ENCODE assay signal across 8 cellular contexts in genomic region chr14:63543826-63544320, GRCh38. TPM values are rescaled to one million over a fixed set of nuclear protein-coding genes. Genes with fewer than 3 reads are reported as not detected.
DNase-seq lines count a peak whose midpoint lies in the region; ATAC-seq and TF ChIP-seq lines count a peak whose summit lies in the region.

No MANE protein-coding gene starts in this region.

- H4K91ac ChIP-seq in neuronal stem cell (ENCODE audit: low read depth, low read length, poor library complexity), result no peak overlapping the region

- peak overlapping the region; percentile 72 for H4K8ac ChIP-seq in neuronal stem cell (ENCODE audit: low read depth, low read length)

- DNase-seq in HFF-Myc (ENCODE audit: extremely low read depth, low read depth) (no peak), Panc1 (ENCODE audit: low read depth, low spot score) (no peak), epithelial cell of esophagus (ENCODE audit: low read depth) (peak; percentile 4), neuronal stem cell (ENCODE audit: low spot score) (no peak), NCI-H226 (no peak), GM13977 (ENCODE audit: low spot score) (no peak)

- CTCF ChIA-PET in Panc1 (lab: Charles Lee), result interaction anchor here (1.4 kb wide), 1 partner anchor 155 kb away, joined by 4 read pairs; no protein-coding TSS in a partner anchor

- no peaks in the 10 kb centered on the region for H3K27me3 ChIP-seq in Panc1 (ENCODE audit: control insufficient read depth, insufficient read depth, low read length)
- H3K27me3 ChIP-seq in neuronal stem cell (ENCODE audit: control insufficient read depth in 3 of 3, insufficient read depth in 3 of 3, low read depth in 1 of 3, low read length in 3 of 3), result no peaks in the 10 kb centered on the region

- no CpG with 5 or more reads among the region's 20 CpGs for WGBS in neuronal stem cell (ENCODE audit: extremely low coverage in 2 of 2, insufficient read length in 2 of 2, insufficient replicate concordance in 1 of 2), 2 donors

- peak overlapping the region; percentile 93 for H2BK15ac ChIP-seq in neuronal stem cell (ENCODE audit: low read length)

- peak overlapping the region; percentile 100 for H2BK5ac ChIP-seq in neuronal stem cell (ENCODE audit: low read length)

- no peak overlapping the region for H2BK12ac ChIP-seq in neuronal stem cell (ENCODE audit: low read length)

- in situ Hi-C loops in Panc1 (cut with HindIII; ENCODE audit: low pct_unique_long_range_greater_than_20kb, low sequenced_read_pairs), result no loop called here
- in situ Hi-C loops in GM13977 (cut with MboI; ENCODE audit: low pct_unique_long_range_greater_than_20kb, low sequenced_read_pairs, unreplicated experiment), result no loop called here

- no peak overlapping the region for H3K14ac ChIP-seq in neuronal stem cell (ENCODE audit: low read length)

- peak overlapping the region; percentile 88 for H3K9ac ChIP-seq in neuronal stem cell (ENCODE audit: low read depth, low read length, poor library complexity)

- ATAC-seq in GM18502 (IDR thresholded peaks at IDR 0.05; ENCODE audit: poor library complexity, unreplicated experiment), result peak; percentile 34
- no peak; the same call in 1 of the 2 replicates for ATAC-seq in Panc1
- no peak for ATAC-seq in GM21381 (IDR thresholded peaks at IDR 0.05; ENCODE audit: unreplicated experiment)

- H3K4me3 ChIP-seq in HFF-Myc (replicated peaks; ENCODE audit: low read depth, low read length) (peak overlapping the region; percentile 61), Panc1 (ENCODE audit: low read depth in 2 of 2, low read length in 2 of 2) (peak overlapping the region; percentile 87 to 91), epithelial cell of esophagus (ENCODE audit: low read length) (peak overlapping the region; percentile 88), neuronal stem cell (ENCODE audit: low read length in 2 of 2) (peak overlapping the region; percentile 72 to 95)

- H3K4ac ChIP-seq in neuronal stem cell (ENCODE audit: low read length), result no peak overlapping the region

- intact Hi-C loops in Panc1 (cut with micrococcal nuclease; ENCODE audit: unreplicated experiment), result loop anchor here (10.0 kb wide), 1 partner anchor 149 kb away; no protein-coding TSS in a partner anchor

- peaks cover 5% of the 10 kb centered on the region for H3K79me1 ChIP-seq in neuronal stem cell (ENCODE audit: low read depth, low read length)

- TF ChIP-seq CTCF in HFF-Myc (IDR thresholded peaks at IDR 0.05; ENCODE audit: low read depth, low read length, missing control alignments) (no peak), Panc1 (IDR thresholded peaks at IDR 0.05) (no peak), epithelial cell of esophagus (IDR thresholded peaks at IDR 0.05; ENCODE audit: insufficient read depth, low read depth, low read length, missing control alignments) (no peak), GM13977 (IDR thresholded peaks at IDR 0.05; ENCODE audit: extremely low read depth, insufficient read depth, missing control alignments) (no peak)

- POLR2A ChIA-PET in Panc1 (lab: Charles Lee), result interaction anchor here (0.6 kb wide), 1 partner anchor 433 kb away, joined by 4 read pairs; no protein-coding TSS in a partner anchor

- H3K23ac ChIP-seq in neuronal stem cell (ENCODE audit: low read depth, low read length, poor library complexity), result peak overlapping the region; percentile 65

- H3K36me3 ChIP-seq in Panc1 (ENCODE audit: control insufficient read depth, insufficient read depth, low read length) (peaks cover 7% of the 10 kb centered on the region), neuronal stem cell (replicated peaks in 1 of 2; ENCODE audit: control insufficient read depth in 2 of 2, insufficient read depth in 2 of 2, low read length in 2 of 2) (peaks cover 2 to 25% of the 10 kb centered on the region in 2 donors)

- peaks cover 7% of the 10 kb centered on the region for H3K4me1 ChIP-seq in Panc1 (ENCODE audit: control insufficient read depth, insufficient read depth, low read length)
- peaks cover 0 to 5% of the 10 kb centered on the region in 2 donors for H3K4me1 ChIP-seq in neuronal stem cell (ENCODE audit: control insufficient read depth in 2 of 2, insufficient read depth in 1 of 2, low read depth in 1 of 2, low read length in 2 of 2)

- H3K9me3 ChIP-seq in Panc1 (ENCODE audit: control insufficient read depth, insufficient read depth, low read depth, low read length) (no peaks in the 10 kb centered on the region), neuronal stem cell (replicated peaks in 1 of 2; ENCODE audit: control insufficient read depth in 2 of 2, insufficient read depth in 1 of 2, low read depth in 1 of 2, low read length in 2 of 2) (no peaks in the 10 kb centered on the region)

- peak overlapping the region; percentile 61 for H2AK5ac ChIP-seq in neuronal stem cell (ENCODE audit: low read depth, low read length)

- peak overlapping the region; percentile 95 for H2AFZ ChIP-seq in neuronal stem cell (ENCODE audit: low read length)

- H3K27ac ChIP-seq in Panc1 (ENCODE audit: low read length) (peak overlapping the region; percentile 92), neuronal stem cell (replicated peaks; ENCODE audit: low read length) (peak overlapping the region; percentile 97)

- H3K18ac ChIP-seq in neuronal stem cell (ENCODE audit: low read length), result peak overlapping the region; percentile 99

- H2BK120ac ChIP-seq in neuronal stem cell (ENCODE audit: low read depth, low read length), result no peak overlapping the region

- H3K4me2 ChIP-seq in neuronal stem cell (ENCODE audit: insufficient read depth, low read length, poor library complexity, severe bottlenecking), result peak overlapping the region; percentile 87

- BruUV-seq in Panc1 (replicated peaks; lab: Mats Ljungman, UMichigan), result TSS peak; percentile 97

RNA-seq across cellular contexts. Expression of gene PPP2R5E, which starts 0.7 kb away (rescaled TPM):
- total RNA-seq in Panc1 (2021; ENCODE audit: unreplicated experiment), result 47.2 TPM
- polyA plus RNA-seq in Panc1 (2012; ENCODE audit: insufficient read length), result 15.4 TPM
- polyA plus RNA-seq in neuronal stem cell (2013, experiment 1 of 2), result 48.1 TPM
- polyA plus RNA-seq in neuronal stem cell (2013, experiment 2 of 2), result 52.2 TPM
